In the genomic region with DNA sequence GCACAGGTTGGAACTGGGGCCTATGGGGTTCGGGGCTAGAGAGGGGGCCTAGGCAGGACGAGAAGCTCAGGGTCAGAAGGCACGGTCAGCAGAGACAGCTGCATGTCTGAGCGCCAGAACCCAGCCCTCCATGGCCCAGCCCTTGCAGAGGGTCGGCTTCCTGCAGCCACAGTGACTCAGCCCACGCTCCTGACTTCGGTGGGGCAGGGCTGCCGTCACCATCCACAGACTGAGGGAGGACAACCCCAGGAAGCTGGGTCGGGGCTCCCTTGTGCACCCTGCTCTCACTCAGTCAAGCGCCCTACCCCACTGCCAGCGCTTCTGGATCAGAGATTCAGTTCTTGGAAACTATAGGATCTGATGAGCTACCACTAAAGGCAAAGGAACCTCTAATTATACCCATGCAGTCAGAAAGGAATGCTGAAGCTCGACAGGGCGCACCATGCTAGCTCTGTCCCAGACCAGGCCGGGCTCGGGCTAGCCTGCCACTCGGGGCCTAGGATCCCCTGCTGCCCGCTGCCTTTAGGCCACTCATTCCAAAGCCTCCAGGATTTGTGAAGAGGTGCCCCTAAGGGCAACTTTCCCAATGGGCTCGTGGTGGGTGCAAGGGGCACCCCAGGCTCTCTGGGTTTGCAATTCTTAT, we compare ENCODE assay signal across 14 cellular contexts. TPM values are rescaled to one million over a fixed set of nuclear protein-coding genes. Genes with fewer than 3 reads are reported as not detected.
A peak's percentile ranks its signal among the peaks of the same experiment; 100 is the strongest.
DNase-seq lines count a peak whose midpoint lies in the region; ATAC-seq and TF ChIP-seq lines count a peak whose summit lies in the region.
"Had no signal": no experiment of that assay in that cellular context is flagged by ENCODE, and none has a peak within 500 bp of the region (broad histone marks: within the 10 kb centered on the region; RNA-seq: fewer than 3 reads in every experiment).

No MANE protein-coding gene starts in this region.

- no peak for ATAC-seq in activated T-cell treated with anti-CD3 and anti-CD28 coated beads, Interleukin-2, amount 50 U/mL, for 72 hours (replicated peaks in 1 of 2)
- ATAC-seq in activated CD8-positive, alpha-beta T cell treated with anti-CD3 and anti-CD28 coated beads for 36 hours = no peak
- no peak for ATAC-seq in effector memory CD8-positive, alpha-beta T cell (replicated peaks)

- peaks cover 36% of the 10 kb centered on the region for H3K4me1 Mint-ChIP-seq in activated T-cell treated with anti-CD3 and anti-CD28 coated beads, Interleukin-2, amount 50 U/mL, for 24 hours (ENCODE audit: low read depth)
- peaks cover 37% of the 10 kb centered on the region for H3K4me1 Mint-ChIP-seq in activated T-cell treated with anti-CD3 and anti-CD28 coated beads, Interleukin-2, amount 50 U/mL, for 72 hours (ENCODE audit: low read depth)
- peaks cover 27% of the 10 kb centered on the region for H3K4me1 Mint-ChIP-seq in activated CD8-positive, alpha-beta T cell treated with anti-CD3 and anti-CD28 coated beads for 36 hours (ENCODE audit: low read depth)
- H3K4me1 Mint-ChIP-seq in effector memory CD8-positive, alpha-beta T cell (ENCODE audit: low read depth in 2 of 2) = peaks cover 29 to 31% of the 10 kb centered on the region in 2 donors
- peaks cover 17% of the 10 kb centered on the region for H3K4me1 Mint-ChIP-seq in progenitor cell of endocrine pancreas (ENCODE audit: low read depth)

- POLR2A ChIA-PET in activated CD8-positive, alpha-beta T cell treated with anti-CD3 and anti-CD28 coated beads for 36 hours (lab: Charles Lee) = interaction anchor here (0.7 to 8.6 kb wide), 4 partner anchors 9 to 54 kb away, joined by 3 to 210 read pairs (median 4); partner anchors contain the start of genes C2orf92, COX5B and ZAP70

- TF ChIP-seq CTCF in activated CD8-positive, alpha-beta T cell treated with anti-CD3 and anti-CD28 coated beads for 36 hours (IDR thresholded peaks at IDR 0.05) = no peak
- TF ChIP-seq CTCF in progenitor cell of endocrine pancreas (IDR thresholded peaks at IDR 0.05; ENCODE audit: unreplicated experiment) = no peak

- no peaks in the 10 kb centered on the region for H3K9me3 Mint-ChIP-seq in activated T-cell treated with anti-CD3 and anti-CD28 coated beads, Interleukin-2, amount 50 U/mL, for 24 hours
- H3K9me3 Mint-ChIP-seq in activated T-cell treated with anti-CD3 and anti-CD28 coated beads, Interleukin-2, amount 50 U/mL, for 72 hours = no peaks in the 10 kb centered on the region
- H3K9me3 Mint-ChIP-seq in activated CD8-positive, alpha-beta T cell treated with anti-CD3 and anti-CD28 coated beads for 36 hours = no peaks in the 10 kb centered on the region
- H3K9me3 Mint-ChIP-seq in effector memory CD8-positive, alpha-beta T cell = no peaks in the 10 kb centered on the region
- H3K9me3 Mint-ChIP-seq in progenitor cell of endocrine pancreas (ENCODE audit: low read depth) = no peaks in the 10 kb centered on the region

- no peaks in the 10 kb centered on the region for H3K27me3 Mint-ChIP-seq in activated T-cell treated with anti-CD3 and anti-CD28 coated beads, Interleukin-2, amount 50 U/mL, for 24 hours
- H3K27me3 Mint-ChIP-seq in activated T-cell treated with anti-CD3 and anti-CD28 coated beads, Interleukin-2, amount 50 U/mL, for 72 hours (ENCODE audit: low read depth) = no peaks in the 10 kb centered on the region
- no peaks in the 10 kb centered on the region for H3K27me3 Mint-ChIP-seq in activated CD8-positive, alpha-beta T cell treated with anti-CD3 and anti-CD28 coated beads for 36 hours
- H3K27me3 Mint-ChIP-seq in effector memory CD8-positive, alpha-beta T cell = no peaks in the 10 kb centered on the region
- H3K27me3 Mint-ChIP-seq in progenitor cell of endocrine pancreas = no peaks in the 10 kb centered on the region

- no peak for DNase-seq in activated T-cell treated with anti-CD3 and anti-CD28 coated beads, Interleukin-2, amount 50 U/mL, for 24 hours
- DNase-seq in activated T-cell treated with anti-CD3 and anti-CD28 coated beads, Interleukin-2, amount 50 U/mL, for 72 hours = no peak
- no peak for DNase-seq in activated CD8-positive, alpha-beta T cell treated with anti-CD3 and anti-CD28 coated beads for 36 hours
- no peak for DNase-seq in effector memory CD8-positive, alpha-beta T cell
- DNase-seq in progenitor cell of endocrine pancreas (ENCODE audit: low spot score, unreplicated experiment) (no peak), H4 (ENCODE audit: low spot score) (no peak), kidney glomerular epithelial cell (lab: John Stamatoyannopoulos, UW) (no peak), NCI-H1694 (lab: John Stamatoyannopoulos, UW) (no peak)
- DNase-seq: activated CD4-positive, alpha-beta T cell treated with anti-CD3 and anti-CD28 coated beads, Interleukin-2, amount 50 U/mL, for 48 hours; DMS79; erythroblast; KG1; NCI-H2081 treated with DMSO at 0.1 percent for 48 hours; uterus had no signal

- intact Hi-C loops in activated CD8-positive, alpha-beta T cell treated with anti-CD3 and anti-CD28 coated beads for 36 hours (cut with micrococcal nuclease) = no loop called here

- CTCF ChIA-PET in activated CD8-positive, alpha-beta T cell treated with anti-CD3 and anti-CD28 coated beads for 36 hours (lab: Charles Lee) = interaction anchor here (6.2 to 6.7 kb wide), 3 partner anchors 15 to 70 kb away, joined by 46 to 137 read pairs (median 68); partner anchors contain the start of gene COX5B

- peak overlapping the region; percentile 94 for H3K4me3 Mint-ChIP-seq in activated T-cell treated with anti-CD3 and anti-CD28 coated beads, Interleukin-2, amount 50 U/mL, for 24 hours
- peak overlapping the region in 1 of 2 donors; percentile 27 for H3K4me3 Mint-ChIP-seq in activated T-cell treated with anti-CD3 and anti-CD28 coated beads, Interleukin-2, amount 50 U/mL, for 72 hours
- peak overlapping the region; percentile 91 for H3K4me3 Mint-ChIP-seq in activated CD8-positive, alpha-beta T cell treated with anti-CD3 and anti-CD28 coated beads for 36 hours
- H3K4me3 Mint-ChIP-seq in effector memory CD8-positive, alpha-beta T cell = no peak overlapping the region
- H3K4me3 Mint-ChIP-seq in progenitor cell of endocrine pancreas (ENCODE audit: low read depth) = no peak overlapping the region

- peak overlapping the region; percentile 99 for H3K27ac Mint-ChIP-seq in activated T-cell treated with anti-CD3 and anti-CD28 coated beads, Interleukin-2, amount 50 U/mL, for 24 hours
- no peak overlapping the region for H3K27ac Mint-ChIP-seq in activated T-cell treated with anti-CD3 and anti-CD28 coated beads, Interleukin-2, amount 50 U/mL, for 72 hours
- peak overlapping the region; percentile 99 for H3K27ac Mint-ChIP-seq in activated CD8-positive, alpha-beta T cell treated with anti-CD3 and anti-CD28 coated beads for 36 hours
- H3K27ac Mint-ChIP-seq in effector memory CD8-positive, alpha-beta T cell = peak overlapping the region; percentile 72 to 97
- peak overlapping the region; percentile 43 for H3K27ac Mint-ChIP-seq in progenitor cell of endocrine pancreas

- H3K36me3 Mint-ChIP-seq in activated T-cell treated with anti-CD3 and anti-CD28 coated beads, Interleukin-2, amount 50 U/mL, for 24 hours (ENCODE audit: low read depth) = peaks cover 74% of the 10 kb centered on the region
- peaks cover 3 to 22% of the 10 kb centered on the region in 2 donors for H3K36me3 Mint-ChIP-seq in activated T-cell treated with anti-CD3 and anti-CD28 coated beads, Interleukin-2, amount 50 U/mL, for 72 hours (ENCODE audit: insufficient read depth in 2 of 2)
- peaks cover 48% of the 10 kb centered on the region for H3K36me3 Mint-ChIP-seq in activated CD8-positive, alpha-beta T cell treated with anti-CD3 and anti-CD28 coated beads for 36 hours (ENCODE audit: low read depth)
- peaks cover 48% of the 10 kb centered on the region for H3K36me3 Mint-ChIP-seq in effector memory CD8-positive, alpha-beta T cell (ENCODE audit: insufficient read depth)
- H3K36me3 Mint-ChIP-seq in progenitor cell of endocrine pancreas (ENCODE audit: insufficient read depth) = peaks cover 13% of the 10 kb centered on the region

RNA-seq across cellular contexts. Expression of gene ACTR1B, which starts 2.9 kb away (rescaled TPM):
- 100 to 1,000 TPM; 123 to 129 TPM for total RNA-seq in activated T-cell treated with anti-CD3 and anti-CD28 coated beads, Interleukin-2, amount 50 U/mL, for 72 hours
- total RNA-seq in activated CD8-positive, alpha-beta T cell treated with anti-CD3 and anti-CD28 coated beads for 36 hours = 100 to 1,000 TPM; 143 to 150 TPM
- 87.4 and 88.5 TPM in 2 replicates for total RNA-seq in progenitor cell of endocrine pancreas
- total RNA-seq in H4 (2014; rRNA removed; shearing (Covaris generic)) = 31.0 and 31.4 TPM in 2 replicates

RNA-seq across cellular contexts. Expression of gene C2orf92, which starts 8.6 kb away (rescaled TPM):
- 10 to 100 TPM; 15.2 to 18.0 TPM for total RNA-seq in activated T-cell treated with anti-CD3 and anti-CD28 coated beads, Interleukin-2, amount 50 U/mL, for 72 hours
- total RNA-seq in activated CD8-positive, alpha-beta T cell treated with anti-CD3 and anti-CD28 coated beads for 36 hours = 10 to 100 TPM in 1 of 2 experiments, 1 to 10 TPM in 1; 6.8 to 11.7 TPM
- total RNA-seq in progenitor cell of endocrine pancreas = 15.9 and 17.4 TPM in 2 replicates
- total RNA-seq in H4 (2014; rRNA removed; shearing (Covaris generic)) = 0.84 and 1.6 TPM in 2 replicates

RNA-seq across cellular contexts. Expression of gene COX5B, which starts 15.0 kb away (rescaled TPM):
- 100 to 1,000 TPM; 175 to 181 TPM for total RNA-seq in activated T-cell treated with anti-CD3 and anti-CD28 coated beads, Interleukin-2, amount 50 U/mL, for 72 hours
- 100 to 1,000 TPM; 233 to 238 TPM for total RNA-seq in activated CD8-positive, alpha-beta T cell treated with anti-CD3 and anti-CD28 coated beads for 36 hours
- 157 and 161 TPM in 2 replicates for total RNA-seq in progenitor cell of endocrine pancreas
- total RNA-seq in H4 (2014; rRNA removed; shearing (Covaris generic)) = 385 and 479 TPM in 2 replicates

RNA-seq across cellular contexts. Expression of gene ZAP70, which starts 52.5 kb away (rescaled TPM):
- 100 to 1,000 TPM; 164 to 190 TPM for total RNA-seq in activated T-cell treated with anti-CD3 and anti-CD28 coated beads, Interleukin-2, amount 50 U/mL, for 72 hours
- 100 to 1,000 TPM; 218 TPM for total RNA-seq in activated CD8-positive, alpha-beta T cell treated with anti-CD3 and anti-CD28 coated beads for 36 hours
- 2.6 and 3.8 TPM in 2 replicates for total RNA-seq in progenitor cell of endocrine pancreas
- not detected in 2 replicates for total RNA-seq in H4 (2014; rRNA removed; shearing (Covaris generic))

Comparison
In these comparisons a context has a peak if more than half of its experiments do, and no peak if none do; other contexts are left out.
1. H3K4me3 Mint-ChIP-seq: peak in activated T-cell treated with anti-CD3 and anti-CD28 coated beads, Interleukin-2, amount 50 U/mL, for 24 hours (single experiment) and activated CD8-positive, alpha-beta T cell treated with anti-CD3 and anti-CD28 coated beads for 36 hours (single experiment); none in effector memory CD8-positive, alpha-beta T cell (0 of 2) and progenitor cell of endocrine pancreas (single experiment).